Comparison of ENCODE assay signal across 8 cellular contexts in the genomic region with DNA sequence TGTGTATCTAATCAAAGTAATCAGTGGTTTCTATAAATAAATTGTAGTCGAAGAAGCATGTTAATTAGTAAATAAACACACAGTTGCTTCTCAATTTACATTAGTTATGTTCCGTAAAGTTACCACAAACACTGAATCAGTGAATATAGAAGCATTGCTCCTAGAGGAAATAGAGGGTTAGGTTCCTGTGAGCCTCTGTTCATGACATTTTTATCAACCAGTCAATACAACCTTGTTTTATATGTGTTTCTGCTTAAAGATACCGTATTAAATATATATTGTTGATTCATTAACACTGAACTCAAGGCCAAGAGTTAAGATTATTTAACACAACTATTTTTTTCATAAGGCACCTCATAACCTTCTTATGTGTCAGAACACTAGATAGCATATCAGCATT.
"Had no signal": no experiment of that assay in that cellular context is flagged by ENCODE, and none has a peak within 500 bp of the region (broad histone marks: within the 10 kb centered on the region; RNA-seq: fewer than 3 reads in every experiment).

No MANE protein-coding gene starts in this region.

- ATAC-seq: GM12878 had no signal

- DNase-seq: GDM1, GF-D8 had no signal

- H3K4me3 ChIP-seq: GM12878 had no signal

- FAIRE-seq: G401.6, GM12891, GM12892, GM18507, GM19239 had no signal
